Comparison of ENCODE assay signal across 17 cellular contexts in genomic region chr3:161412117-161412516, GRCh38. TPM values are rescaled to one million over a fixed set of nuclear protein-coding genes. Genes with fewer than 3 reads are reported as not detected.
"Had no signal": no experiment of that assay in that cellular context is flagged by ENCODE, and none has a peak within 500 bp of the region (broad histone marks: within the 10 kb centered on the region; RNA-seq: fewer than 3 reads in every experiment).

No MANE protein-coding gene starts in this region.

- H3K36me3 Mint-ChIP-seq: activated CD8-positive, alpha-beta memory T cell treated with anti-CD3 and anti-CD28 coated beads, Interleukin-2, amount 10 ng/mL, durations not matched to agents 7 days and 5 days; stimulated activated memory B cell treated with anti-CD40 and anti-IgM and Interleukin-4, amounts not matched to agents 10 μg/mL and 1 μg/mL and 100 μg/mL, for 72 hours had no signal

- H3K9me3 Mint-ChIP-seq: activated T-cell treated with anti-CD3 and anti-CD28 coated beads, Interleukin-2, amount 50 U/mL, for 24 hours had no signal

- H3K27me3 ChIP-seq: dorsolateral prefrontal cortex, spleen, transverse colon had no signal

- H3K27ac ChIP-seq: parathyroid adenoma, spleen, transverse colon had no signal

- H3K27me3 Mint-ChIP-seq: activated T-cell treated with anti-CD3 and anti-CD28 coated beads, Interleukin-2, amount 50 U/mL, for 24 hours; stimulated activated memory B cell treated with anti-CD40 and anti-IgM and Interleukin-4, amounts not matched to agents 10 μg/mL and 1 μg/mL and 100 μg/mL, for 72 hours had no signal

- H3K4me1 ChIP-seq: parathyroid adenoma had no signal

- H3K4me1 Mint-ChIP-seq: activated CD8-positive, alpha-beta memory T cell treated with anti-CD3 and anti-CD28 coated beads, Interleukin-2, amount 10 ng/mL, durations not matched to agents 7 days and 5 days; naive B cell; stimulated activated memory B cell treated with anti-CD40 and anti-IgM and Interleukin-4, amounts not matched to agents 10 μg/mL and 1 μg/mL and 100 μg/mL, for 72 hours had no signal

- DNase-seq: activated CD4-positive, alpha-beta T cell treated with anti-CD3 and anti-CD28 coated beads, Interleukin-2, amount 50 U/mL, for 48 hours; activated CD4-positive, CD25-positive, alpha-beta regulatory T cell treated with anti-CD3 and anti-CD28 coated beads, Interleukin-2, amount 50 U/mL, for 72 hours; activated CD8-positive, alpha-beta memory T cell treated with anti-CD3 and anti-CD28 coated beads, Interleukin-2, amount 10 ng/mL, durations not matched to agents 7 days and 5 days; activated effector memory CD4-positive, alpha-beta T cell treated with Interleukin-2 at 50 U/mL for 16 hours; activated T-cell treated with anti-CD3 and anti-CD28 coated beads, Interleukin-2, amount 50 U/mL, for 24 hours; dorsolateral prefrontal cortex; naive B cell; right cardiac atrium; spleen; stimulated activated CD4-positive, alpha-beta T cell treated with anti-CD3 and anti-CD28 coated beads, Interleukin-1b, Interleukin-23, amount 100 ng/mL, for 48 hours; substantia nigra; transverse colon had no signal

- H3K9me3 ChIP-seq: transverse colon had no signal

- H3K4me3 ChIP-seq: dorsolateral prefrontal cortex, spleen, transverse colon had no signal

- H3K4me3 Mint-ChIP-seq: activated CD8-positive, alpha-beta memory T cell treated with anti-CD3 and anti-CD28 coated beads, Interleukin-2, amount 10 ng/mL, durations not matched to agents 7 days and 5 days; activated naive CD8-positive, alpha-beta T cell; activated T-cell treated with anti-CD3 and anti-CD28 coated beads, Interleukin-2, amount 50 U/mL, for 24 hours; mesothelial cell of epicardium; naive B cell; stimulated activated memory B cell treated with anti-CD40 and anti-IgM and Interleukin-4, amounts not matched to agents 10 μg/mL and 1 μg/mL and 100 μg/mL, for 72 hours had no signal

- H3K36me3 ChIP-seq: spleen, transverse colon had no signal

- ATAC-seq: activated CD8-positive, alpha-beta memory T cell treated with anti-CD3 and anti-CD28 coated beads, Interleukin-2, amount 10 ng/mL, durations not matched to agents 7 days and 5 days; right cardiac atrium; stimulated activated memory B cell treated with anti-CD40 and anti-IgM and Interleukin-4, amounts not matched to agents 10 μg/mL and 1 μg/mL and 100 μg/mL, for 72 hours had no signal

- H3K27ac Mint-ChIP-seq: activated CD8-positive, alpha-beta memory T cell treated with anti-CD3 and anti-CD28 coated beads, Interleukin-2, amount 10 ng/mL, durations not matched to agents 7 days and 5 days; activated naive CD8-positive, alpha-beta T cell; activated T-cell treated with anti-CD3 and anti-CD28 coated beads, Interleukin-2, amount 50 U/mL, for 24 hours; mesothelial cell of epicardium; naive B cell; stimulated activated memory B cell treated with anti-CD40 and anti-IgM and Interleukin-4, amounts not matched to agents 10 μg/mL and 1 μg/mL and 100 μg/mL, for 72 hours had no signal

RNA-seq across cellular contexts. Expression of gene SPTSSB, which starts 40.8 kb away (rescaled TPM):
- total RNA-seq: activated CD8-positive, alpha-beta memory T cell treated with anti-CD3 and anti-CD28 coated beads, Interleukin-2, amount 10 ng/mL, durations not matched to agents 7 days and 5 days; kidney epithelial cell had no signal
